ENCODE assay signal across 20 cellular contexts in genomic region chr11:118552341-118552740, GRCh38. TPM values are rescaled to one million over a fixed set of nuclear protein-coding genes. Genes with fewer than 3 reads are reported as not detected.
DNase-seq lines count a peak whose midpoint lies in the region; ATAC-seq and TF ChIP-seq lines count a peak whose summit lies in the region.
"Had no signal": no experiment of that assay in that cellular context is flagged by ENCODE, and none has a peak within 500 bp of the region (broad histone marks: within the 10 kb centered on the region; RNA-seq: fewer than 3 reads in every experiment).

No MANE protein-coding gene starts in this region.

- H3K27ac Mint-ChIP-seq in activated naive CD8-positive, alpha-beta T cell treated with anti-CD3 and anti-CD28 coated beads for 36 hours = peak overlapping the region; percentile 42
- no peak overlapping the region for H3K27ac Mint-ChIP-seq in activated naive CD8-positive, alpha-beta T cell treated with anti-CD3 and anti-CD28 coated beads, Interleukin-2, amount 50 U/mL, for 24 hours
- no peak overlapping the region for H3K27ac Mint-ChIP-seq in activated T-cell treated with anti-CD3 and anti-CD28 coated beads, Interleukin-2, amount 50 U/mL, for 72 hours
- no peak overlapping the region for H3K27ac Mint-ChIP-seq in effector memory CD8-positive, alpha-beta T cell
- H3K27ac Mint-ChIP-seq: CD4-positive, alpha-beta memory T cell; GM23338; H9 had no signal

- WGBS in esophagus muscularis mucosa = 96% methylated on average over 4 of the region's 4 CpGs
- WGBS in stomach, 5 donors = 86 to 90% (median 88%) methylated on average over 4 of the region's 4 CpGs

- no peak for TF ChIP-seq POLR2A in esophagus muscularis mucosa (IDR thresholded peaks at IDR 0.05; ENCODE audit: low read depth)
- TF ChIP-seq POLR2A in stomach (IDR thresholded peaks at IDR 0.05) = no peak

- intact Hi-C loops in esophagus muscularis mucosa (cut with DNase I) (no loop called here), stomach (cut with DNase I; ENCODE audit: low total_unique reads) (no loop called here)

- H3K9me3 ChIP-seq in esophagus muscularis mucosa = no peaks in the 10 kb centered on the region
- no peaks in the 10 kb centered on the region for H3K9me3 ChIP-seq in stomach

- H3K27ac ChIP-seq in esophagus muscularis mucosa (replicated peaks in 1 of 4) = no peak overlapping the region
- H3K27ac ChIP-seq in stomach = no peak overlapping the region

- no peak for DNase-seq in activated naive CD8-positive, alpha-beta T cell treated with anti-CD3 and anti-CD28 coated beads for 36 hours
- no peak for DNase-seq in activated naive CD8-positive, alpha-beta T cell treated with anti-CD3 and anti-CD28 coated beads, Interleukin-2, amount 50 U/mL, for 24 hours
- peak; percentile 17 for DNase-seq in esophagus muscularis mucosa (ENCODE audit: extremely low spot score)
- peak; percentile 29 for DNase-seq in myocyte (ENCODE audit: low read depth)
- DNase-seq in stomach = peak; percentile 8
- DNase-seq in activated T-cell treated with anti-CD3 and anti-CD28 coated beads, Interleukin-2, amount 50 U/mL, for 72 hours = no peak
- no peak for DNase-seq in effector memory CD8-positive, alpha-beta T cell
- DNase-seq: C1 segment of cervical spinal cord; Calu3; CD4-positive, alpha-beta memory T cell; COR-L47; DMS53; DMS79 treated with DMSO at 0.1 percent for 48 hours; GF-D8; H9 had no signal

- no peak overlapping the region for H3K4me3 Mint-ChIP-seq in activated naive CD8-positive, alpha-beta T cell treated with anti-CD3 and anti-CD28 coated beads for 36 hours
- no peak overlapping the region for H3K4me3 Mint-ChIP-seq in activated naive CD8-positive, alpha-beta T cell treated with anti-CD3 and anti-CD28 coated beads, Interleukin-2, amount 50 U/mL, for 24 hours
- H3K4me3 Mint-ChIP-seq in activated T-cell treated with anti-CD3 and anti-CD28 coated beads, Interleukin-2, amount 50 U/mL, for 72 hours = no peak overlapping the region
- no peak overlapping the region for H3K4me3 Mint-ChIP-seq in effector memory CD8-positive, alpha-beta T cell
- H3K4me3 Mint-ChIP-seq: CD4-positive, alpha-beta memory T cell; GM23338; H9 had no signal

- peaks cover 26 to 91% (median 71%) of the 10 kb centered on the region in 4 donors for H3K36me3 ChIP-seq in esophagus muscularis mucosa
- H3K36me3 ChIP-seq in stomach = peaks cover 20 to 84% (median 75%) of the 10 kb centered on the region in 4 donors

- no peak for TF ChIP-seq EP300 in esophagus muscularis mucosa (IDR thresholded peaks at IDR 0.05)
- no peak for TF ChIP-seq EP300 in stomach (IDR thresholded peaks at IDR 0.05)

- H3K4me1 ChIP-seq in esophagus muscularis mucosa (no peaks in the 10 kb centered on the region), stomach (peaks cover 0 to under 1% (median 0%) of the 10 kb centered on the region in 4 donors)

- H3K27me3 ChIP-seq in esophagus muscularis mucosa (no peaks in the 10 kb centered on the region), stomach (no peaks in the 10 kb centered on the region)

- H3K36me3 Mint-ChIP-seq in activated naive CD8-positive, alpha-beta T cell treated with anti-CD3 and anti-CD28 coated beads for 36 hours = peaks cover 13% of the 10 kb centered on the region
- H3K36me3 Mint-ChIP-seq in activated naive CD8-positive, alpha-beta T cell treated with anti-CD3 and anti-CD28 coated beads, Interleukin-2, amount 50 U/mL, for 24 hours (ENCODE audit: low read depth) = peaks cover 15% of the 10 kb centered on the region
- peaks cover 2 to 11% of the 10 kb centered on the region in 2 donors for H3K36me3 Mint-ChIP-seq in activated T-cell treated with anti-CD3 and anti-CD28 coated beads, Interleukin-2, amount 50 U/mL, for 72 hours (ENCODE audit: insufficient read depth in 2 of 2)
- H3K36me3 Mint-ChIP-seq in effector memory CD8-positive, alpha-beta T cell (ENCODE audit: insufficient read depth) = peaks cover 32% of the 10 kb centered on the region

- peaks cover 2% of the 10 kb centered on the region for H3K4me1 Mint-ChIP-seq in activated naive CD8-positive, alpha-beta T cell treated with anti-CD3 and anti-CD28 coated beads for 36 hours
- no peaks in the 10 kb centered on the region for H3K4me1 Mint-ChIP-seq in activated naive CD8-positive, alpha-beta T cell treated with anti-CD3 and anti-CD28 coated beads, Interleukin-2, amount 50 U/mL, for 24 hours
- H3K4me1 Mint-ChIP-seq in activated T-cell treated with anti-CD3 and anti-CD28 coated beads, Interleukin-2, amount 50 U/mL, for 72 hours (ENCODE audit: low read depth) = no peaks in the 10 kb centered on the region
- no peaks in the 10 kb centered on the region for H3K4me1 Mint-ChIP-seq in effector memory CD8-positive, alpha-beta T cell (ENCODE audit: low read depth in 2 of 2)
- H3K4me1 Mint-ChIP-seq: CD4-positive, alpha-beta memory T cell; GM23338; H9 had no signal

- no peak for TF ChIP-seq CTCF in esophagus muscularis mucosa (IDR thresholded peaks at IDR 0.05)
- TF ChIP-seq CTCF in stomach (IDR thresholded peaks at IDR 0.05) = no peak

- H3K4me3 ChIP-seq in esophagus muscularis mucosa (no peak overlapping the region), stomach (no peak overlapping the region)
- H3K4me3 ChIP-seq: GM23338 had no signal

- no peak for ATAC-seq in activated naive CD8-positive, alpha-beta T cell treated with anti-CD3 and anti-CD28 coated beads, Interleukin-2, amount 50 U/mL, for 24 hours
- ATAC-seq in activated T-cell treated with anti-CD3 and anti-CD28 coated beads, Interleukin-2, amount 50 U/mL, for 72 hours (replicated peaks in 1 of 2) = no peak
- no peak for ATAC-seq in HG02840 (IDR thresholded peaks at IDR 0.05; ENCODE audit: low FRiP score, unreplicated experiment)
- no peak for ATAC-seq in effector memory CD8-positive, alpha-beta T cell (replicated peaks)
- ATAC-seq: GM23338, HCT116 had no signal

- H3K9me3 Mint-ChIP-seq in activated naive CD8-positive, alpha-beta T cell treated with anti-CD3 and anti-CD28 coated beads for 36 hours = no peaks in the 10 kb centered on the region
- H3K9me3 Mint-ChIP-seq in activated naive CD8-positive, alpha-beta T cell treated with anti-CD3 and anti-CD28 coated beads, Interleukin-2, amount 50 U/mL, for 24 hours = no peaks in the 10 kb centered on the region
- H3K9me3 Mint-ChIP-seq in activated T-cell treated with anti-CD3 and anti-CD28 coated beads, Interleukin-2, amount 50 U/mL, for 72 hours = no peaks in the 10 kb centered on the region
- H3K9me3 Mint-ChIP-seq in effector memory CD8-positive, alpha-beta T cell = no peaks in the 10 kb centered on the region
- H3K9me3 Mint-ChIP-seq: CD4-positive, alpha-beta memory T cell; GM23338; H9 had no signal

- H3K27me3 Mint-ChIP-seq in activated naive CD8-positive, alpha-beta T cell treated with anti-CD3 and anti-CD28 coated beads for 36 hours = no peaks in the 10 kb centered on the region
- H3K27me3 Mint-ChIP-seq in activated naive CD8-positive, alpha-beta T cell treated with anti-CD3 and anti-CD28 coated beads, Interleukin-2, amount 50 U/mL, for 24 hours = no peaks in the 10 kb centered on the region
- H3K27me3 Mint-ChIP-seq in activated T-cell treated with anti-CD3 and anti-CD28 coated beads, Interleukin-2, amount 50 U/mL, for 72 hours (ENCODE audit: low read depth) = no peaks in the 10 kb centered on the region
- H3K27me3 Mint-ChIP-seq in effector memory CD8-positive, alpha-beta T cell = no peaks in the 10 kb centered on the region
- H3K27me3 Mint-ChIP-seq: CD4-positive, alpha-beta memory T cell had no signal

RNA-seq across cellular contexts. Expression of gene IFT46, which starts 13.4 kb away (rescaled TPM):
- total RNA-seq in activated naive CD8-positive, alpha-beta T cell treated with anti-CD3 and anti-CD28 coated beads for 36 hours = 10 to 100 TPM; 22.2 to 24.1 TPM
- total RNA-seq in esophagus muscularis mucosa = 10 to 100 TPM; 21.3 to 31.6 (median 27.9) TPM
- 26.0 and 41.3 TPM in 2 replicates for total RNA-seq in myocyte
- polyA plus RNA-seq in myocyte (2012) = 27.8 TPM
- 100 to 1,000 TPM in 1 of 5 donors, 10 to 100 TPM in 3, 1 to 10 TPM in 1; 3.5 to 113 (median 28.4) TPM for total RNA-seq in stomach
- polyA plus RNA-seq in stomach = 10 to 100 TPM; 15.4 to 17.9 (median 17.5) TPM
- total RNA-seq in activated T-cell treated with anti-CD3 and anti-CD28 coated beads, Interleukin-2, amount 50 U/mL, for 72 hours = 10 to 100 TPM; 20.7 to 32.3 TPM

RNA-seq across cellular contexts. Expression of gene ARCN1, which starts 19.9 kb away (rescaled TPM):
- 100 to 1,000 TPM; 141 to 150 TPM for total RNA-seq in activated naive CD8-positive, alpha-beta T cell treated with anti-CD3 and anti-CD28 coated beads for 36 hours
- 100 to 1,000 TPM in 2 of 4 donors, 10 to 100 TPM in 2; 83.9 to 115 (median 102) TPM for total RNA-seq in esophagus muscularis mucosa
- 110 and 132 TPM in 2 replicates for total RNA-seq in myocyte
- 131 TPM for polyA plus RNA-seq in myocyte (2012)
- 100 to 1,000 TPM in 1 of 5 donors, 10 to 100 TPM in 4; 22.0 to 115 (median 60.0) TPM for total RNA-seq in stomach
- 100 to 1,000 TPM in 1 of 3 donors, 10 to 100 TPM in 2; 50.7 to 107 (median 60.2) TPM for polyA plus RNA-seq in stomach
- total RNA-seq in activated T-cell treated with anti-CD3 and anti-CD28 coated beads, Interleukin-2, amount 50 U/mL, for 72 hours = 100 to 1,000 TPM; 170 to 180 TPM

RNA-seq across cellular contexts. Expression of gene TMEM25, which starts 21.3 kb away (rescaled TPM):
- total RNA-seq in activated naive CD8-positive, alpha-beta T cell treated with anti-CD3 and anti-CD28 coated beads for 36 hours = 10 to 100 TPM; 14.2 to 14.7 TPM
- 10 to 100 TPM; 35.0 to 56.5 (median 54.0) TPM for total RNA-seq in esophagus muscularis mucosa
- total RNA-seq in myocyte = 15.6 and 22.3 TPM in 2 replicates
- polyA plus RNA-seq in myocyte (2012) = 10.4 TPM
- total RNA-seq in stomach = 10 to 100 TPM in 2 of 5 donors, 1 to 10 TPM in 2, not detected in 1; 8.2 to 52.7 (median 17.5) TPM
- 10 to 100 TPM in 1 of 3 donors, 1 to 10 TPM in 2; 4.0 to 11.8 (median 8.5) TPM for polyA plus RNA-seq in stomach
- total RNA-seq in activated T-cell treated with anti-CD3 and anti-CD28 coated beads, Interleukin-2, amount 50 U/mL, for 72 hours = 10 to 100 TPM; 18.1 to 18.6 TPM

RNA-seq across cellular contexts. Expression of gene TTC36, which starts 25.1 kb away (rescaled TPM):
- total RNA-seq in activated naive CD8-positive, alpha-beta T cell treated with anti-CD3 and anti-CD28 coated beads for 36 hours = under 1 TPM; 0.42 to 0.62 TPM
- total RNA-seq in esophagus muscularis mucosa (1 to 10 TPM in 3 of 4 donors, under 1 TPM in 1; 0.50 to 3.7 (median 1.4) TPM), myocyte (1.7 and 3.8 TPM in 2 replicates), stomach (10 to 100 TPM in 1 of 5 donors, not detected in 4; 56.8 TPM)
- polyA plus RNA-seq in myocyte (2012) = 1.3 TPM
- 1 to 10 TPM in 1 of 3 donors, under 1 TPM in 1, not detected in 1; 0.58 to 2.0 TPM for polyA plus RNA-seq in stomach
- total RNA-seq in activated T-cell treated with anti-CD3 and anti-CD28 coated beads, Interleukin-2, amount 50 U/mL, for 72 hours = 1 to 10 TPM in 1 of 2 donors, under 1 TPM in 1; 0.74 to 1.4 TPM
- total RNA-seq: A172 had no signal
- polyA plus RNA-seq: BJ had no signal

RNA-seq across cellular contexts. Expression of gene PHLDB1, which starts 55.1 kb away (rescaled TPM):
- total RNA-seq in activated naive CD8-positive, alpha-beta T cell treated with anti-CD3 and anti-CD28 coated beads for 36 hours = 1 to 10 TPM; 2.9 to 3.0 TPM
- total RNA-seq in esophagus muscularis mucosa = 10 to 100 TPM; 62.6 to 92.2 (median 78.9) TPM
- 135 and 173 TPM in 2 replicates for total RNA-seq in myocyte
- polyA plus RNA-seq in myocyte (2012) = 288 TPM
- 100 to 1,000 TPM in 1 of 5 donors, 10 to 100 TPM in 4; 34.4 to 291 (median 50.2) TPM for total RNA-seq in stomach
- 10 to 100 TPM; 28.4 to 43.1 (median 39.7) TPM for polyA plus RNA-seq in stomach
- 1 to 10 TPM; 3.6 to 3.8 TPM for total RNA-seq in activated T-cell treated with anti-CD3 and anti-CD28 coated beads, Interleukin-2, amount 50 U/mL, for 72 hours

Comparison
In these comparisons a context has a peak if more than half of its experiments do, and no peak if none do; other contexts are left out.
1. DNase-seq: peak in esophagus muscularis mucosa (single experiment), myocyte (single experiment) and stomach (single experiment); none in activated naive CD8-positive, alpha-beta T cell treated with anti-CD3 and anti-CD28 coated beads for 36 hours (single experiment), activated naive CD8-positive, alpha-beta T cell treated with anti-CD3 and anti-CD28 coated beads, Interleukin-2, amount 50 U/mL, for 24 hours (single experiment), activated T-cell treated with anti-CD3 and anti-CD28 coated beads, Interleukin-2, amount 50 U/mL, for 72 hours (0 of 2) and effector memory CD8-positive, alpha-beta T cell (0 of 3).